ENCODE assay signal across 14 cellular contexts in genomic region chr2:135585586-135585985, GRCh38. TPM values are rescaled to one million over a fixed set of nuclear protein-coding genes. Genes with fewer than 3 reads are reported as not detected.
DNase-seq lines count a peak whose midpoint lies in the region; ATAC-seq, FAIRE-seq and TF ChIP-seq lines count a peak whose summit lies in the region.
"Had no signal": no experiment of that assay in that cellular context is flagged by ENCODE, and none has a peak within 500 bp of the region (broad histone marks: within the 10 kb centered on the region; RNA-seq: fewer than 3 reads in every experiment).

No MANE protein-coding gene starts in this region.

- no peaks in the 10 kb centered on the region for H3F3A ChIP-seq in GM23248 (ENCODE audit: insufficient read depth)

- TF ChIP-seq EP300 in A549 (IDR thresholded peaks at IDR 0.05), result no peak

- no peaks in the 10 kb centered on the region for H3K9me3 ChIP-seq in A549
- no peaks in the 10 kb centered on the region for H3K9me3 ChIP-seq in GM23248 (ENCODE audit: low read depth)
- H3K9me3 ChIP-seq: Peyer's patch had no signal

- no peak overlapping the region for H3K4me2 ChIP-seq in A549
- H3K4me2 ChIP-seq in GM23248 (ENCODE audit: unreplicated experiment), result no peak overlapping the region

- no peak overlapping the region for H2AFZ ChIP-seq in GM23248

- no peaks in the 10 kb centered on the region for H3K9me2 ChIP-seq in GM23248 (ENCODE audit: insufficient read depth)

- TF ChIP-seq RAD21 in A549 (conservative IDR thresholded peaks at IDR 0.05 in 1 of 2, IDR thresholded peaks at IDR 0.05 in 1 of 2), result no peak

- 80% methylated on average over 2 of the region's 2 CpGs for WGBS in A549 (ENCODE audit: missing lambda C conversion rate)
- 78 to 81% methylated on average over 2 of the region's 2 CpGs for WGBS in GM23248 (ENCODE audit: low coverage in 1 of 2, low lambda C conversion rate in 2 of 2, missing lambda C conversion rate in 2 of 2), 2 experiments

- peak; percentile 56 for FAIRE-seq in A549 (lab: Jason Lieb, UNC)
- FAIRE-seq: astrocyte, kidney had no signal

- H3K9ac ChIP-seq in GM23248, result no peak overlapping the region

- no peaks in the 10 kb centered on the region for H3K4me1 ChIP-seq in A549
- H3K4me1 ChIP-seq in GM23248 (ENCODE audit: insufficient read depth), result no peaks in the 10 kb centered on the region
- H3K4me1 ChIP-seq: Peyer's patch had no signal

- H3K79me2 ChIP-seq in GM23248 (ENCODE audit: insufficient read depth), result 0 out of 2 replicates have a peak, but pooled peaks cover 12% of the 10 kb centered on the region

- CTCF ChIA-PET in A549 (lab: Yijun Ruan, JAX), result interaction anchor here (1.4 to 2.3 kb wide), 3 partner anchors 8 to 581 kb away, joined by 3 to 16 read pairs (median 4); no protein-coding TSS in a partner anchor

- H3K4me3 ChIP-seq in A549, result no peak overlapping the region
- H3K4me3 ChIP-seq in GM23248, result no peak overlapping the region
- H3K4me3 ChIP-seq in foreskin fibroblast (ENCODE audit: low read depth in 1 of 2, low read length in 2 of 2), result no peak overlapping the region
- H3K4me3 ChIP-seq: Peyer's patch had no signal

- POLR2A ChIA-PET in A549 (lab: Yijun Ruan, JAX), result interaction anchor here (1.6 kb wide), 1 partner anchor 55 kb away, joined by 3 read pairs; the partner anchor contains the start of genes R3HDM1 and ZRANB3

- DNase-seq in A549 (ENCODE audit: low read depth in 1 of 2, low spot score in 1 of 2), result peak in 1 of 2 experiments; percentile 18
- peak; percentile 25 for DNase-seq in GM23248
- DNase-seq in foreskin fibroblast, result peak; percentile 10 to 52
- DNase-seq in stimulated activated CD4-positive, alpha-beta T cell treated with anti-CD3 and anti-CD28 coated beads, Interleukin-2, amount 100 ng/mL, for 24 hours, result no peak
- DNase-seq in NCI-H1048 (lab: John Stamatoyannopoulos, UW), result no peak
- no peak for DNase-seq in stimulated activated CD4-positive, alpha-beta T cell treated with anti-CD3 and anti-CD28 coated beads, Interleukin-4, amount 100 ng/mL, for 24 hours
- DNase-seq in COLO829 (ENCODE audit: low spot score), result no peak
- DNase-seq: activated CD8-positive, alpha-beta memory T cell treated with anti-CD3 and anti-CD28 coated beads, Interleukin-2, amount 50 U/mL, for 48 hours; erythroblast; kidney; Peyer's patch; stimulated activated CD4-positive, alpha-beta T cell treated with anti-CD3 and anti-CD28 coated beads, Interleukin-4, amount 100 ng/mL, for 1 hour had no signal

- H3K27me3 ChIP-seq in GM23248 (replicated peaks; ENCODE audit: insufficient read depth), result no peaks in the 10 kb centered on the region
- H3K27me3 ChIP-seq: Peyer's patch had no signal

- TF ChIP-seq CTCF in A549 (IDR thresholded peaks at IDR 0.05), result no peak; the same call in 2 of the 3 replicates
- peak; percentile 9 for TF ChIP-seq CTCF in foreskin fibroblast (IDR thresholded peaks at IDR 0.05; ENCODE audit: low read depth, low read length)

- no peaks in the 10 kb centered on the region for H3K36me3 ChIP-seq in GM23248 (ENCODE audit: low read depth)
- H3K36me3 ChIP-seq: Peyer's patch had no signal

- TF ChIP-seq POLR2A in A549 (IDR thresholded peaks at IDR 0.05; ENCODE audit: low read length), result no peak

- in situ Hi-C loops in GM23248 (cut with MboI), result no loop called here

- H3K27ac ChIP-seq in A549 (no peak overlapping the region), GM23248 (no peak overlapping the region)
- H3K27ac ChIP-seq: Peyer's patch had no signal

- H4K20me1 ChIP-seq in GM23248 (ENCODE audit: insufficient read depth), result no peaks in the 10 kb centered on the region

- ATAC-seq in A549 (no peak), SK-N-SH treated with all-trans-retinoic acid at 6 μM for 48 hours (peak; percentile 50; the same call in 1 of the 3 replicates)

TF ChIP-seq in A549, 52 proteins besides CTCF, POLR2A, EP300 and RAD21:
- 0 out of 3 replicates have a peak, but pooled peaks have one; percentile 7 for TF ChIP-seq SMC3 (IDR thresholded peaks at IDR 0.05)
- TF ChIP-seq FOSB (CRISPR knock-in tag; IDR thresholded peaks at IDR 0.05), result no peak

TF ChIP-seq in SK-N-SH treated with all-trans-retinoic acid at 6 μM for 48 hours, 23 proteins besides CTCF, POLR2A, EP300 and RAD21:
- no peak for TF ChIP-seq TOX (CRISPR knock-in tag; IDR thresholded peaks at IDR 0.05; ENCODE audit: borderline replicate concordance)
TF ChIP-seq in SK-N-SH treated with all-trans-retinoic acid at 6 μM for 48 hours: peak in this region for 0.

RNA-seq across cellular contexts. Expression of gene R3HDM1, which starts 54.3 kb away (rescaled TPM):
- polyA plus RNA-seq in A549 (2011; rRNA removed) (58.2 and 63.3 TPM in 2 replicates), A549 (2017; fragmentation: RNase III; extraction: RNeasy Plus Mini Kit Qiagen cat#74134 plus additional on column Dnase treatment) (27.6 to 31.3 TPM (median 27.7 TPM) in 3 replicates), GM23248 (2016; fragmentation: Nextera tagmentation; extraction: Ambion mirVana) (16.2 and 18.9 TPM in 2 replicates)
- 48.0 and 63.3 TPM in 2 replicates for polyA plus RNA-seq in A549 (2012; cell fraction: cytosol; rRNA removed)
- polyA plus RNA-seq in A549 (2012; cell fraction: nucleus; rRNA removed), result 40.6 and 51.7 TPM in 2 replicates
- polyA minus RNA-seq in A549 (2011; rRNA and poly(A)+ RNA removed), result 43.1 and 47.9 TPM in 2 replicates
- total RNA-seq in GM23248 (2014; rRNA removed; shearing (Covaris generic)), result 7.6 and 9.2 TPM in 2 replicates

RNA-seq across cellular contexts. Expression of gene ZRANB3, which starts 54.6 kb away (rescaled TPM):
- polyA plus RNA-seq in A549 (2011; rRNA removed) (10.1 and 12.4 TPM in 2 replicates), A549 (2017; fragmentation: RNase III; extraction: RNeasy Plus Mini Kit Qiagen cat#74134 plus additional on column Dnase treatment) (6.2 to 7.8 TPM (median 7.3 TPM) in 3 replicates), GM23248 (2016; fragmentation: Nextera tagmentation; extraction: Ambion mirVana) (5.7 TPM in 2 replicates)
- 4.2 and 4.3 TPM in 2 replicates for polyA plus RNA-seq in A549 (2012; cell fraction: cytosol; rRNA removed)
- 2.0 and 2.6 TPM in 2 replicates for polyA plus RNA-seq in A549 (2012; cell fraction: nucleus; rRNA removed)
- 5.0 and 6.7 TPM in 2 replicates for polyA minus RNA-seq in A549 (2011; rRNA and poly(A)+ RNA removed)
- 5.8 and 6.4 TPM in 2 replicates for total RNA-seq in GM23248 (2014; rRNA removed; shearing (Covaris generic))

Comparison
In these comparisons a context has a peak if more than half of its experiments do, and no peak if none do; other contexts are left out.
1. DNase-seq: peak in GM23248 (single experiment) and foreskin fibroblast (2 of 2); none in stimulated activated CD4-positive, alpha-beta T cell treated with anti-CD3 and anti-CD28 coated beads, Interleukin-2, amount 100 ng/mL, for 24 hours (0 of 2), NCI-H1048 (single experiment), stimulated activated CD4-positive, alpha-beta T cell treated with anti-CD3 and anti-CD28 coated beads, Interleukin-4, amount 100 ng/mL, for 24 hours (single experiment) and COLO829 (single experiment).